ENCODE assay signal across 8 cellular contexts in the genomic region with DNA sequence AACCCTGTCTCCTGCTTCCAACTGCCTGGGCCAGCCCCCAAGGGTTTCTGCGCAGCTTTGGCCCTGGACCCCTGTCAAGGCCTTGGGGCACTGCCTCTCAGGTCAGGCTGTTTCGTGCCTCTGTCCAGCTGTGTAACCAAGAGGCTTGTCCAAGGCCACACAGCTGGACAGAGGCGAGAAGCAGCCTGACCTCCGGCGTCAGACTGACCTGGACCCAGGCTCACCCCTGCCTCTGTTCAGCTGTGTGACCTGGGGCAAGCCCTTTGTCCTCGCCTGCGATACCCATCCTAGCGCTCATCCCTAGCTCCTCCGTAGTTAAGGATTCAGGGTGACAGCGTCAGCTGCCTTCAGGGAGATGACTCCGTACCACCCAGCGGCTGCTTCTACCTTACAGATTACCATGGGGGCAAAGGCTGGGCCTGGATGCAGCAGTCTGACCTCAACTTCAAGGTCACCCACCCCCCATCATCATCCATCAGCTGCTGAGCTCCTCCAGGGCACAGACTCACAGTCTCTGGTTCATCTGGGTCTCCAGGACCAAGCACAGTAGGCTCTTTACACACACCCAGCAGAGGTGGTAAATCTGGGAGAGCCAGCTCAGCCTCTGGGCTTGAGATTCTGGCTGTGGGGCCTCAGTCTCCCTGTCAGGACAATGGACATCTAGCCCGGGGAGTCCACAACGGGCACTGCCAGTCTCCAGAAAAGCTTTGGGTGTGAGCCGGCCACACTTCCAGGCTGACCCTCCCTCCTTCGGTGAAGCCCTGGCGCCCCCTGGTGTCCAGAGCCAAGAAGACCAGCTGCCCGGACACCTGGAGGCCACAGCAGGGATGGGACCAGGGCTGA. TPM values are rescaled to one million over a fixed set of nuclear protein-coding genes. Genes with fewer than 3 reads are reported as not detected.
DNase-seq lines count a peak whose midpoint lies in the region; ATAC-seq and TF ChIP-seq lines count a peak whose summit lies in the region.

No MANE protein-coding gene starts in this region.

- no peaks in the 10 kb centered on the region for H3K36me3 ChIP-seq in GM06990 (ENCODE audit: control insufficient read depth, insufficient read depth, low read length)
- H3K36me3 ChIP-seq in NT2/D1 (ENCODE audit: insufficient read depth, insufficient read length, low read length) = peaks cover 56% of the 10 kb centered on the region

- H3K4me3 ChIP-seq in GM06990 (replicated peaks; ENCODE audit: low read depth, low read length) (no peak overlapping the region), NT2/D1 (ENCODE audit: insufficient read length, low read depth) (no peak overlapping the region)

- no peak for ATAC-seq in GM18517 (IDR thresholded peaks at IDR 0.05; ENCODE audit: unreplicated experiment)

- peaks cover 22% of the 10 kb centered on the region for H3K4me1 ChIP-seq in NT2/D1 (ENCODE audit: insufficient read depth, insufficient read length)

- H3K27me3 ChIP-seq in GM06990 (replicated peaks; ENCODE audit: control insufficient read depth, insufficient read depth, low read length) (no peaks in the 10 kb centered on the region), NT2/D1 (ENCODE audit: insufficient read depth, insufficient read length) (no peaks in the 10 kb centered on the region)

- DNase-seq in GM06990 (ENCODE audit: extremely low read depth, insufficient read length) (peak; percentile 74), HK-2 (ENCODE audit: unreplicated experiment) (peak; percentile 94), NT2/D1 (ENCODE audit: low read depth, low spot score) (peak; percentile 74), epidermal melanocyte (ENCODE audit: insufficient read length, low spot score) (peak; percentile 95), mucosa of gallbladder (ENCODE audit: low spot score) (peak; percentile 86)
- peak; percentile 63 for DNase-seq in activated CD8-positive, alpha-beta memory T cell treated with anti-CD3 and anti-CD28 coated beads, Interleukin-2, amount 50 U/mL, for 24 hours (ENCODE audit: extremely low read depth)
- DNase-seq in stimulated activated CD8-positive, alpha-beta memory T cell treated with anti-CD3 and anti-CD28 coated beads, Interleukin-7, amount 100 ng/mL, for 1 hour (ENCODE audit: low read depth in 2 of 2) = peak; percentile 54 to 72

- peak; percentile 94 for TF ChIP-seq CTCF in GM06990 (IDR thresholded peaks at IDR 0.05; ENCODE audit: insufficient read depth, low read length, poor library complexity, severe bottlenecking)

- no peaks in the 10 kb centered on the region for H3K9me3 ChIP-seq in NT2/D1 (ENCODE audit: insufficient read depth, low read length)

- peak overlapping the region; percentile 47 for H3K9ac ChIP-seq in NT2/D1 (ENCODE audit: insufficient read length, low read depth)

RNA-seq across cellular contexts. Expression of a gene that starts 7.9 kb away (rescaled TPM):
- total RNA-seq in mucosa of gallbladder = 142 TPM

RNA-seq across cellular contexts. Expression of a gene that starts 15.1 kb away (rescaled TPM):
- 94.3 TPM for total RNA-seq in mucosa of gallbladder

RNA-seq across cellular contexts. Expression of a gene that starts 29.9 kb away (rescaled TPM):
- total RNA-seq in mucosa of gallbladder = 67.0 TPM

RNA-seq across cellular contexts. Expression of a gene that starts 47.3 kb away (rescaled TPM):
- 42.1 TPM for total RNA-seq in mucosa of gallbladder
